ENCODE assay signal across 8 cellular contexts in the genomic region with DNA sequence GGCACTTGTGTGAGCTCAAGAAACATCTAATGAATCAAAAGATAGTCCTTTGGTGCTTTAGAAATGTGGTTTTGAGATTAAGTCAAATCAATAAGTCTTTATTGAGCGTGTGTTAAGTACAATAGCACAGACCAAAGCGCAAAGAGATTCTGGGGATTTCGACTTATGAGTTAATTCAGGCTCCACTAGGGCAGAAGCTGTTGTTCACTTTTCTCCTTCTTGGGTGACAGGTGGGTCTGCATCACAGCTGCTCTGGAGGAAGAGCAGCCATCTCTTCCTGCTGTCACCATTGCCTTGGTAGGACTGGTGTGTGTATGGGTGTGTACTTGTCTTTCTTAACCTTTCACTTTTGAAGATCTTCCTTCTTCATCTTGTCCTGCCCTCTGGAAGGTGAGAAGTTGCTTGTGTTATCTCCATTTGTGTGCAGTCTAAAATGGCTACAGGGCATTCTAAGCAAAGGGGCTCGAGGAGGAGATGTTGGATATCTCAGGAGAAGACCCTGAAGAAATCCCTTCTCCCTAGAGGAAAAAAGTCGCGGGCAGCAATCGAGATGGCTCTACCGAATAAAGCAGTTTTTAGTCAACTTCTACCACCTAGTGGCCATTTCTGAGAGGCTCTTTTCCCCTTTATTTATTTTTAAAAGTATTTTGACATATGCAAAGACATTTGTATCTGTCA. TPM values are rescaled to one million over a fixed set of nuclear protein-coding genes. Genes with fewer than 3 reads are reported as not detected.
DNase-seq lines count a peak whose midpoint lies in the region; ATAC-seq and TF ChIP-seq lines count a peak whose summit lies in the region.

No MANE protein-coding gene starts in this region.

- H3K36me3 ChIP-seq in muscle layer of colon (ENCODE audit: insufficient read depth, low read length): no peaks in the 10 kb centered on the region

- DNase-seq in AG04450 (ENCODE audit: low read depth, low spot score): no peak
- DNase-seq in GM12865 (ENCODE audit: low read depth): peak; percentile 58
- peak; percentile 81 for DNase-seq in NCI-H2171 treated with DMSO at 0.1 percent for 48 hours (lab: John Stamatoyannopoulos, UW)
- DNase-seq in epithelial cell of esophagus (ENCODE audit: low read depth): peak; percentile 62
- no peak for DNase-seq in mesenteric fat pad (ENCODE audit: low spot score)

- peak overlapping the region; percentile 65 for H3K9ac ChIP-seq in muscle layer of colon (ENCODE audit: low read length)

- CTCF ChIA-PET in AG04450 (lab: Charles Lee): interaction anchor here (0.6 to 2.2 kb wide), 7 partner anchors 13 to 806 kb away, joined by 3 to 12 read pairs (median 4); a partner anchor contains a TSS

- H3K4me1 ChIP-seq in muscle layer of colon (ENCODE audit: insufficient read depth, low read length): peaks cover 22% of the 10 kb centered on the region

- POLR2A ChIA-PET in AG04450 (lab: Yijun Ruan, JAX): interaction anchor here (0.6 kb wide), 1 partner anchor 266 kb away, joined by 5 read pairs; a partner anchor contains a TSS

- TF ChIP-seq CTCF in AG04450 (IDR thresholded peaks at IDR 0.05; ENCODE audit: low read depth, low read length) (peak; percentile 72), GM12865 (IDR thresholded peaks at IDR 0.05; ENCODE audit: insufficient read depth, low read depth, low read length, missing control alignments) (peak; percentile 56), VCaP (conservative IDR thresholded peaks at IDR 0.05) (peak; percentile 85), epithelial cell of esophagus (IDR thresholded peaks at IDR 0.05; ENCODE audit: insufficient read depth, low read depth, low read length, missing control alignments) (peak; percentile 61)

- H3K27ac ChIP-seq in AG04450 (ENCODE audit: low read depth, low read length) (no peak overlapping the region), VCaP (peak overlapping the region; percentile 66), muscle layer of colon (ENCODE audit: low read depth, low read length) (no peak overlapping the region)

- H3K27me3 ChIP-seq in AG04450 (ENCODE audit: control insufficient read depth, insufficient read depth, low read length) (no peaks in the 10 kb centered on the region), muscle layer of colon (ENCODE audit: control insufficient read depth in 1 of 2, insufficient read depth in 2 of 2, low read length in 2 of 2) (no peaks in the 10 kb centered on the region)

- H3K4me3 ChIP-seq in AG04450 (ENCODE audit: low read depth, low read length) (peak overlapping the region; percentile 53), GM12865 (ENCODE audit: low read depth, low read length) (peak overlapping the region; percentile 73), epithelial cell of esophagus (ENCODE audit: low read length) (peak overlapping the region; percentile 50), muscle layer of colon (ENCODE audit: low read depth in 1 of 2, low read length in 2 of 2) (peak overlapping the region; percentile 42 to 80)

- peak; percentile 78 for ATAC-seq in HG03108 (IDR thresholded peaks at IDR 0.05; ENCODE audit: unreplicated experiment)

- H3K9me3 ChIP-seq in AG04450 (ENCODE audit: control insufficient read depth, insufficient read depth, low read length) (no peaks in the 10 kb centered on the region), muscle layer of colon (ENCODE audit: low read length) (no peaks in the 10 kb centered on the region)

RNA-seq across cellular contexts. Expression of a gene that starts 22.9 kb away (rescaled TPM):
- 5.0 and 5.4 TPM in 2 replicates for polyA plus RNA-seq in AG04450 (2011; rRNA removed)
- 11.5 and 16.8 TPM in 2 replicates for polyA minus RNA-seq in AG04450 (2011; rRNA and poly(A)+ RNA removed)
- total RNA-seq in mesenteric fat pad: 13.0 TPM

Comparison
In these comparisons a context has a peak if more than half of its experiments do, and no peak if none do; other contexts are left out.
1. DNase-seq: peak in GM12865 (single experiment), NCI-H2171 treated with DMSO at 0.1 percent for 48 hours (single experiment) and epithelial cell of esophagus (single experiment); none in AG04450 (single experiment) and mesenteric fat pad (single experiment).
2. Peak in every context shown above with its lines, with median percentiles within 50 percentile points of each other: H3K4me3 ChIP-seq and CTCF ChIP-seq.